ENCODE assay signal across 13 cellular contexts in genomic region chr2:6730821-6731220, GRCh38.
DNase-seq lines count a peak whose midpoint lies in the region; ATAC-seq and TF ChIP-seq lines count a peak whose summit lies in the region.
"Had no signal": no experiment of that assay in that cellular context is flagged by ENCODE, and none has a peak within 500 bp of the region (broad histone marks: within the 10 kb centered on the region; RNA-seq: fewer than 3 reads in every experiment).

No MANE protein-coding gene starts in this region.

- H2AFZ ChIP-seq in neuronal stem cell (ENCODE audit: low read length): no peak overlapping the region
- H2AFZ ChIP-seq: GM23338 had no signal

- no peak overlapping the region for H2BK15ac ChIP-seq in neuronal stem cell (ENCODE audit: low read length)

- H3K27ac ChIP-seq in RWPE2 (ENCODE audit: poor library complexity, severe bottlenecking): peak overlapping the region; percentile 20
- H3K27ac ChIP-seq in neuronal stem cell (replicated peaks; ENCODE audit: low read length): peak overlapping the region; percentile 10
- no peak overlapping the region for H3K27ac ChIP-seq in body of pancreas
- H3K27ac ChIP-seq: BLaER1 treated with 17β-estradiol and CSF1 and Interleukin-3, amounts not matched to agents 10 nM and 100 nM; HL-60 had no signal

- no peak overlapping the region for H3K9ac ChIP-seq in neuronal stem cell (ENCODE audit: low read depth, low read length, poor library complexity)
- H3K9ac ChIP-seq: BLaER1 treated with 17β-estradiol and CSF1 and Interleukin-3, amounts not matched to agents 10 nM and 100 nM had no signal

- H2BK12ac ChIP-seq in neuronal stem cell (ENCODE audit: low read length): no peak overlapping the region

- no peak overlapping the region for H3K18ac ChIP-seq in neuronal stem cell (ENCODE audit: low read length)

- no peak overlapping the region for H4K8ac ChIP-seq in neuronal stem cell (ENCODE audit: low read depth, low read length)

- no peak overlapping the region for H2BK120ac ChIP-seq in neuronal stem cell (ENCODE audit: low read depth, low read length)

- TF ChIP-seq CTCF in RWPE2 (IDR thresholded peaks at IDR 0.05; ENCODE audit: poor library complexity, severe bottlenecking): no peak
- no peak for TF ChIP-seq CTCF in body of pancreas (IDR thresholded peaks at IDR 0.05)

- peaks cover 10% of the 10 kb centered on the region for H3K9me3 ChIP-seq in RWPE2 (ENCODE audit: severe bottlenecking)
- H3K9me3 ChIP-seq in neuronal stem cell (replicated peaks in 1 of 2; ENCODE audit: control insufficient read depth in 2 of 2, insufficient read depth in 1 of 2, low read depth in 1 of 2, low read length in 2 of 2): no peaks in the 10 kb centered on the region
- no peaks in the 10 kb centered on the region for H3K9me3 ChIP-seq in body of pancreas
- H3K9me3 ChIP-seq: BLaER1 treated with 17β-estradiol and CSF1 and Interleukin-3, amounts not matched to agents 10 nM and 100 nM; Caco-2 had no signal

- no peak overlapping the region for H4K91ac ChIP-seq in neuronal stem cell (ENCODE audit: low read depth, low read length, poor library complexity)

- intact Hi-C loops in body of pancreas (cut with DNase I): no loop called here

- H3K23ac ChIP-seq in neuronal stem cell (ENCODE audit: low read depth, low read length, poor library complexity): no peak overlapping the region

- H3K4me3 ChIP-seq in RWPE2 (ENCODE audit: severe bottlenecking): no peak overlapping the region
- H3K4me3 ChIP-seq in neuronal stem cell (ENCODE audit: low read length in 2 of 2): no peak overlapping the region
- no peak overlapping the region for H3K4me3 ChIP-seq in body of pancreas
- H3K4me3 ChIP-seq: BLaER1 treated with 17β-estradiol and CSF1 and Interleukin-3, amounts not matched to agents 10 nM and 100 nM; GM23338 had no signal

- no peak overlapping the region for H3K4me2 ChIP-seq in neuronal stem cell (ENCODE audit: insufficient read depth, low read length, poor library complexity, severe bottlenecking)
- H3K4me2 ChIP-seq: BLaER1 treated with 17β-estradiol and CSF1 and Interleukin-3, amounts not matched to agents 10 nM and 100 nM; GM23338 had no signal

- H3K4me1 ChIP-seq in RWPE2 (ENCODE audit: insufficient read depth, poor library complexity, severe bottlenecking) (no peaks in the 10 kb centered on the region), neuronal stem cell (ENCODE audit: control insufficient read depth in 2 of 2, insufficient read depth in 1 of 2, low read depth in 1 of 2, low read length in 2 of 2) (peaks cover 5 to 9% of the 10 kb centered on the region in 2 donors), body of pancreas (no peaks in the 10 kb centered on the region)
- H3K4me1 ChIP-seq: BLaER1 treated with 17β-estradiol and CSF1 and Interleukin-3, amounts not matched to agents 10 nM and 100 nM; Caco-2 had no signal

- H3K4ac ChIP-seq in neuronal stem cell (ENCODE audit: low read length): no peak overlapping the region

- ATAC-seq in RWPE2 (ENCODE audit: low read depth) (no peak), HG03280 (IDR thresholded peaks at IDR 0.05; ENCODE audit: unreplicated experiment) (no peak), body of pancreas (no peak)
- ATAC-seq: GM23338 had no signal

- WGBS in neuronal stem cell (ENCODE audit: extremely low coverage in 2 of 2, insufficient read length in 2 of 2, insufficient replicate concordance in 1 of 2), 2 donors: no CpG with 5 or more reads among the region's 5 CpGs
- WGBS in body of pancreas, 2 donors: 60 to 63% methylated on average over 5 of the region's 5 CpGs

- H3K27me3 ChIP-seq in RWPE2 (ENCODE audit: insufficient read depth, poor library complexity, severe bottlenecking) (no peaks in the 10 kb centered on the region), neuronal stem cell (ENCODE audit: control insufficient read depth in 3 of 3, insufficient read depth in 3 of 3, low read depth in 1 of 3, low read length in 3 of 3) (no peaks in the 10 kb centered on the region), body of pancreas (no peaks in the 10 kb centered on the region)
- H3K27me3 ChIP-seq: BLaER1 treated with 17β-estradiol and CSF1 and Interleukin-3, amounts not matched to agents 10 nM and 100 nM had no signal

- no peaks in the 10 kb centered on the region for H3K79me1 ChIP-seq in neuronal stem cell (ENCODE audit: low read depth, low read length)

- H3K36me3 ChIP-seq in RWPE2 (ENCODE audit: low read depth) (no peaks in the 10 kb centered on the region), neuronal stem cell (replicated peaks in 1 of 2; ENCODE audit: control insufficient read depth in 2 of 2, insufficient read depth in 2 of 2, low read length in 2 of 2) (no peaks in the 10 kb centered on the region), body of pancreas (replicated peaks in 1 of 2; ENCODE audit: insufficient read depth in 1 of 2, low read depth in 2 of 2) (no peaks in the 10 kb centered on the region)

- H2BK5ac ChIP-seq in neuronal stem cell (ENCODE audit: low read length): no peak overlapping the region

- no peak overlapping the region for H3K14ac ChIP-seq in neuronal stem cell (ENCODE audit: low read length)

- TF ChIP-seq POLR2A in body of pancreas (IDR thresholded peaks at IDR 0.05): no peak

- no peak overlapping the region for H2AK5ac ChIP-seq in neuronal stem cell (ENCODE audit: low read depth, low read length)

- DNase-seq in RWPE2 (ENCODE audit: low spot score) (no peak), left kidney (ENCODE audit: low read depth, low spot score) (peak; percentile 32), neuronal stem cell (ENCODE audit: low spot score) (no peak), COLO668 (lab: John Stamatoyannopoulos, UW; ENCODE audit: unreplicated experiment) (no peak), body of pancreas (no peak)
- DNase-seq: Caco-2; CD4-positive, CD25-positive, alpha-beta regulatory T cell; CD8-positive, alpha-beta memory T cell; HCEC 1CT had no signal

Comparison
In these comparisons a context has a peak if more than half of its experiments do, and no peak if none do; other contexts are left out.
1. H3K27ac ChIP-seq: peak in RWPE2 (single experiment) and neuronal stem cell (single experiment); none in body of pancreas (0 of 4).